In the genomic region with DNA sequence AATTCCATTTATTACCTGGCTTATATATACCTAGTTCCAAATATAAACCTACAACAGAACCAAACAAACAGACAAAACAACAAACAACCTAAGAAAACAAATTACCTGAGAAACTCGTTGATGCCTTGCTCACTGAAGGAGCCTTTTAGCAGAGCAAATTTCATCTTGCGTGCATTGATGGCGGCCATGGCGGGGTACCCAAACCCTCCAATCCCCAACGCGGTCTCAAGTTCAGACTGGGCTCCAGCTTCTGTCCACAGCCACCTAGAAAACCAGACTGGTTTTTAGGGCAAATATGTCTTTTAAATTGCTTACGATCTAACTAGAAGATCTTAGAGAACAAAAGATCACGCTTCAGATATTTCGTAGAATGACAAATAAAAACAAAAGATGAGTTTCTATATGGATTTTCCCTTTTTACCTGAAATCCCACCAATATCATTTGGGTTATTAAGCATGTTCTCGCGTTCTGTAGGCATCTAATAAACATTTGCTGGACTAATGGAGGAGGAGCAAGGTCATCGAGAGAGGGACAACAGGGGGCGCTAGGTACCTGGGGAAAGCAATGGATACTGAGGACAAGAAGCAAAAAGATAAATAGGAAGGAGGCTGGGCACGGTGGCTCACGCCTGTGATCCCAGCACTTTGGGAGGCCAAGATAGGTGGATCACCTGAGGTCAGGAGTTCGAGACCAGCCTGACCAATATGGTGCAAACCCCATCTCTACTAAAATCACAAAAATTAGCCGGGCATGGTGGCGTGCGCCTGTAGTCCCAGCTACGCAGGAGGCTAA, we compare ENCODE assay signal across 9 cellular contexts. TPM values are rescaled to one million over a fixed set of nuclear protein-coding genes. Genes with fewer than 3 reads are reported as not detected.
DNase-seq lines count a peak whose midpoint lies in the region; ATAC-seq and TF ChIP-seq lines count a peak whose summit lies in the region.
"Had no signal": no experiment of that assay in that cellular context is flagged by ENCODE, and none has a peak within 500 bp of the region (broad histone marks: within the 10 kb centered on the region; RNA-seq: fewer than 3 reads in every experiment).

No MANE protein-coding gene starts in this region.

- WGBS in SK-N-SH (ENCODE audit: low lambda C conversion rate) = 89% methylated on average over 20 of the region's 20 CpGs
- WGBS in prostate gland = 91% methylated on average over 20 of the region's 20 CpGs

- H3K9me2 ChIP-seq in SK-N-SH = no peaks in the 10 kb centered on the region

- H3F3A ChIP-seq in SK-N-SH (replicated peaks; ENCODE audit: insufficient read depth) = no peaks in the 10 kb centered on the region

- H3K79me2 ChIP-seq in SK-N-SH (ENCODE audit: insufficient read depth) = peaks cover 6% of the 10 kb centered on the region; the same call in 1 of the 2 replicates

- no peak for TF ChIP-seq POLR2A in prostate gland (IDR thresholded peaks at IDR 0.05)

- no peak overlapping the region for H3K4me3 ChIP-seq in GM12864 (ENCODE audit: low read depth, low read length)
- H3K4me3 ChIP-seq in SK-N-SH (ENCODE audit: low read depth in 2 of 2, low read length in 1 of 2) = no peak overlapping the region
- H3K4me3 ChIP-seq in epithelial cell of esophagus (ENCODE audit: low read length) = no peak overlapping the region
- no peak overlapping the region for H3K4me3 ChIP-seq in prostate gland

- intact Hi-C loops in prostate gland (cut with DNase I) = no loop called here

- in situ Hi-C loops in ACHN (cut with HindIII; ENCODE audit: low pct_ligation_motif_present, low pct_unique_long_range_greater_than_20kb, low sequenced_read_pairs) = no loop called here

- no peak for TF ChIP-seq EP300 in SK-N-SH (IDR thresholded peaks at IDR 0.05; ENCODE audit: borderline replicate concordance in 1 of 2, low read depth in 1 of 2, low read length in 1 of 2)

- H3K4me2 ChIP-seq in SK-N-SH = no peak overlapping the region

- DNase-seq in ACHN (peak; percentile 33), GM12864 (ENCODE audit: low read depth) (no peak), SK-N-SH (peak; percentile 60), epithelial cell of esophagus (ENCODE audit: low read depth) (peak; percentile 35), DMS153 treated with DMSO at 0.1 percent for 48 hours (lab: John Stamatoyannopoulos, UW; ENCODE audit: unreplicated experiment) (no peak), epidermal melanocyte (ENCODE audit: insufficient read length, low spot score) (no peak), prostate gland (ENCODE audit: low spot score) (no peak)
- DNase-seq: Right ventricle myocardium superior had no signal

- TF ChIP-seq CTCF in GM12864 (IDR thresholded peaks at IDR 0.05; ENCODE audit: low read depth, low read length, missing control alignments) (peak; percentile 31), SK-N-SH (IDR thresholded peaks at IDR 0.05) (peak; percentile 56), epithelial cell of esophagus (IDR thresholded peaks at IDR 0.05; ENCODE audit: insufficient read depth, low read depth, low read length, missing control alignments) (peak; percentile 16), prostate gland (IDR thresholded peaks at IDR 0.05) (no peak)

- no peak for ATAC-seq in HG03354 (IDR thresholded peaks at IDR 0.05; ENCODE audit: poor library complexity, severe bottlenecking, unreplicated experiment)

- peak; percentile 54 for TF ChIP-seq RAD21 in SK-N-SH (IDR thresholded peaks at IDR 0.05; ENCODE audit: low read length)

- H3K9ac ChIP-seq in SK-N-SH = no peak overlapping the region

- H3K9me3 ChIP-seq in SK-N-SH = no peaks in the 10 kb centered on the region
- no peaks in the 10 kb centered on the region for H3K9me3 ChIP-seq in prostate gland

- H3K27me3 ChIP-seq in SK-N-SH (ENCODE audit: insufficient read depth) = no peaks in the 10 kb centered on the region
- no peaks in the 10 kb centered on the region for H3K27me3 ChIP-seq in prostate gland (replicated peaks; ENCODE audit: insufficient read depth)

- no peak overlapping the region for H3K27ac ChIP-seq in SK-N-SH (ENCODE audit: low read depth in 2 of 2, low read length in 1 of 2)
- H3K27ac ChIP-seq in prostate gland = no peak overlapping the region

- no peak overlapping the region for H2AFZ ChIP-seq in SK-N-SH (ENCODE audit: low read depth)

- POLR2A ChIA-PET in SK-N-SH (lab: Yijun Ruan, JAX) = no interaction called here

- CTCF ChIA-PET in SK-N-SH (lab: Yijun Ruan, JAX) = interaction anchor here (0.6 to 2.3 kb wide), 7 partner anchors 8 to 337 kb away, joined by 3 to 7 read pairs (median 3); no protein-coding TSS in a partner anchor

- H3K36me3 ChIP-seq in SK-N-SH (replicated peaks in 1 of 2; ENCODE audit: control insufficient read depth in 1 of 2, insufficient read depth in 2 of 2, low read length in 1 of 2) (peaks cover 88 to 90% of the 10 kb centered on the region in 2 experiments), prostate gland (peaks cover 0 to 18% of the 10 kb centered on the region in 2 donors)

- no peaks in the 10 kb centered on the region for H4K20me1 ChIP-seq in SK-N-SH (ENCODE audit: insufficient read depth)

- no peaks in the 10 kb centered on the region; a peak in 1 of 4 replicates for H3K4me1 ChIP-seq in SK-N-SH (ENCODE audit: control insufficient read depth in 1 of 2, insufficient read depth in 2 of 2, low read depth in 1 of 2, low read length in 1 of 2)
- H3K4me1 ChIP-seq in prostate gland (replicated peaks) = no peaks in the 10 kb centered on the region

TF ChIP-seq in SK-N-SH, 30 proteins besides CTCF, POLR2A, EP300 and RAD21:
- TF ChIP-seq SIN3A (IDR thresholded peaks at IDR 0.05; ENCODE audit: borderline replicate concordance, low read depth, low read length) (no peak), EZH2phosphoT487 (IDR thresholded peaks at IDR 0.05; ENCODE audit: borderline replicate concordance, low read depth) (no peak), RCOR1 (IDR thresholded peaks at IDR 0.05; ENCODE audit: low read length) (no peak), CHD2 (IDR thresholded peaks at IDR 0.05; ENCODE audit: low read length, partially characterized antibody) (no peak), ZBTB33 (IDR thresholded peaks at IDR 0.05; ENCODE audit: borderline replicate concordance, low read depth) (no peak), NFIC (IDR thresholded peaks at IDR 0.05; ENCODE audit: borderline replicate concordance) (no peak), POLR2AphosphoS5 (IDR thresholded peaks at IDR 0.05; ENCODE audit: low read depth, low read length) (no peak), ELF1 (IDR thresholded peaks at IDR 0.05) (no peak), TCF12 (IDR thresholded peaks at IDR 0.05) (no peak), FOXM1 (IDR thresholded peaks at IDR 0.05; ENCODE audit: low read depth) (no peak)

RNA-seq across cellular contexts. Expression of gene PDIA6, which starts 25.2 kb away (rescaled TPM):
- 308 and 325 TPM in 2 replicates for polyA plus RNA-seq in SK-N-SH (2012; rRNA removed)
- polyA plus RNA-seq in SK-N-SH (2012; cell fraction: cytosol; rRNA removed) = 403 and 455 TPM in 2 replicates
- 95.0 and 163 TPM in 2 replicates for polyA plus RNA-seq in SK-N-SH (2012; cell fraction: nucleus; rRNA removed)
- 100 to 1,000 TPM; 109 to 213 TPM for total RNA-seq in prostate gland

Comparison
In these comparisons a context has a peak if more than half of its experiments do, and no peak if none do; other contexts are left out.
1. DNase-seq: peak in ACHN (single experiment), SK-N-SH (single experiment) and epithelial cell of esophagus (single experiment); none in GM12864 (single experiment), DMS153 treated with DMSO at 0.1 percent for 48 hours (single experiment), epidermal melanocyte (single experiment) and prostate gland (single experiment).
2. CTCF ChIP-seq: peak in GM12864 (single experiment), SK-N-SH (single experiment) and epithelial cell of esophagus (single experiment); none in prostate gland (0 of 4).